Comparison of ENCODE assay signal across 1 cellular context in the genomic region with DNA sequence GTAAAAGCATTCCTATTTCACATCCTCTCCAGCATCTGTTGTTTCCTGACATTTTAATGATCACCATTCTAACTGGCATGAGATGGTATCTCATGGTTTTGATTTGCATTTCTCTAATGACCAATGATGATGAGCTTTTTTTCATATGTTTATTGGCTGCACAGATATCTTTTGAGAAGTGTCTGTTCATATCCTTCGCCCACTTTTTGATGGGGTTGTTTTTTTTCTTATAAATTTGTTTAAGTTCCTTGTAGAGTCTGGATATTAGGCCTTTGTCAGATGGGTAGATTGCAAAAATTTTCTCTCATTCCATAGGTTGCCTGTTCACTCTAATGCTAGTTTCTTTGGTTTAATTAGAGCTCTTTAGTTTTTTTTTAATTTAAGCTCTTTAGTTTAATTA.
TF ChIP-seq lines count a peak whose summit lies in the region.

No MANE protein-coding gene starts in this region.

TF ChIP-seq in K562, 482 proteins besides CTCF, POLR2A, EP300 and RAD21:
- TF ChIP-seq, protein P1, sequence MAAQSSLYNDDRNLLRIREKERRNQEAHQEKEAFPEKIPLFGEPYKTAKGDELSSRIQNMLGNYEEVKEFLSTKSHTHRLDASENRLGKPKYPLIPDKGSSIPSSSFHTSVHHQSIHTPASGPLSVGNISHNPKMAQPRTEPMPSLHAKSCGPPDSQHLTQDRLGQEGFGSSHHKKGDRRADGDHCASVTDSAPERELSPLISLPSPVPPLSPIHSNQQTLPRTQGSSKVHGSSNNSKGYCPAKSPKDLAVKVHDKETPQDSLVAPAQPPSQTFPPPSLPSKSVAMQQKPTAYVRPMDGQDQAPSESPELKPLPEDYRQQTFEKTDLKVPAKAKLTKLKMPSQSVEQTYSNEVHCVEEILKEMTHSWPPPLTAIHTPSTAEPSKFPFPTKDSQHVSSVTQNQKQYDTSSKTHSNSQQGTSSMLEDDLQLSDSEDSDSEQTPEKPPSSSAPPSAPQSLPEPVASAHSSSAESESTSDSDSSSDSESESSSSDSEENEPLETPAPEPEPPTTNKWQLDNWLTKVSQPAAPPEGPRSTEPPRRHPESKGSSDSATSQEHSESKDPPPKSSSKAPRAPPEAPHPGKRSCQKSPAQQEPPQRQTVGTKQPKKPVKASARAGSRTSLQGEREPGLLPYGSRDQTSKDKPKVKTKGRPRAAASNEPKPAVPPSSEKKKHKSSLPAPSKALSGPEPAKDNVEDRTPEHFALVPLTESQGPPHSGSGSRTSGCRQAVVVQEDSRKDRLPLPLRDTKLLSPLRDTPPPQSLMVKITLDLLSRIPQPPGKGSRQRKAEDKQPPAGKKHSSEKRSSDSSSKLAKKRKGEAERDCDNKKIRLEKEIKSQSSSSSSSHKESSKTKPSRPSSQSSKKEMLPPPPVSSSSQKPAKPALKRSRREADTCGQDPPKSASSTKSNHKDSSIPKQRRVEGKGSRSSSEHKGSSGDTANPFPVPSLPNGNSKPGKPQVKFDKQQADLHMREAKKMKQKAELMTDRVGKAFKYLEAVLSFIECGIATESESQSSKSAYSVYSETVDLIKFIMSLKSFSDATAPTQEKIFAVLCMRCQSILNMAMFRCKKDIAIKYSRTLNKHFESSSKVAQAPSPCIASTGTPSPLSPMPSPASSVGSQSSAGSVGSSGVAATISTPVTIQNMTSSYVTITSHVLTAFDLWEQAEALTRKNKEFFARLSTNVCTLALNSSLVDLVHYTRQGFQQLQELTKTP (IDR thresholded peaks at IDR 0.05; ENCODE audit: low read depth in 1 of 2, partially characterized antibody in 2 of 2) = peak in 1 of 2 experiments; percentile 93
